8 cellular contexts compared by ENCODE assay signal in genomic region chr3:105369501-105370371, GRCh38. TPM values are rescaled to one million over a fixed set of nuclear protein-coding genes. Genes with fewer than 3 reads are reported as not detected.
A peak's percentile ranks its signal among the peaks of the same experiment; 100 is the strongest.
DNase-seq lines count a peak whose midpoint lies in the region; ATAC-seq, FAIRE-seq and TF ChIP-seq lines count a peak whose summit lies in the region.

No MANE protein-coding gene starts in this region.

- H3K4me2 ChIP-seq in OCI-LY3 (ENCODE audit: low read length): peak overlapping the region; percentile 95

- H3K36me3 Mint-ChIP-seq in activated T-helper 17 cell treated with anti-CD3 and anti-CD28 coated beads, Interleukin-2, amount 50 U/mL, for 72 hours (ENCODE audit: low read depth): peaks cover 21% of the 10 kb centered on the region
- H3K36me3 Mint-ChIP-seq in nephron (ENCODE audit: low read depth): no peaks in the 10 kb centered on the region

- intact Hi-C loops in upper lobe of right lung (cut with DNase I): no loop called here

- H3K27ac Mint-ChIP-seq in activated T-helper 17 cell treated with anti-CD3 and anti-CD28 coated beads, Interleukin-2, amount 50 U/mL, for 72 hours: peak overlapping the region; percentile 100
- peak overlapping the region; percentile 89 to 94 (median 91) for H3K27ac Mint-ChIP-seq in nephron

- no peak overlapping the region for H2AFZ ChIP-seq in OCI-LY3 (ENCODE audit: low read depth, low read length)

- FAIRE-seq in HTR-8/SVneo (lab: Jason Lieb, UNC): no peak

- H3K27me3 ChIP-seq in OCI-LY3 (ENCODE audit: low read depth, low read length) (no peaks in the 10 kb centered on the region), upper lobe of right lung (no peaks in the 10 kb centered on the region)

- peak; percentile 40 for DNase-seq in D341Med (ENCODE audit: low spot score)
- DNase-seq in HTR-8/SVneo (ENCODE audit: insufficient read length, low spot score): peak; percentile 26
- DNase-seq in foreskin fibroblast: peak; percentile 62 to 88
- DNase-seq in upper lobe of right lung: peak; percentile 87

- ATAC-seq in GM21367 (IDR thresholded peaks at IDR 0.05; ENCODE audit: unreplicated experiment) (peak; percentile 14), upper lobe of right lung (peak; percentile 4)
- no peak for ATAC-seq in activated T-helper 17 cell treated with anti-CD3 and anti-CD28 coated beads, Interleukin-2, amount 50 U/mL, for 72 hours (replicated peaks)

- peaks cover 24% of the 10 kb centered on the region for H3K4me1 Mint-ChIP-seq in activated T-helper 17 cell treated with anti-CD3 and anti-CD28 coated beads, Interleukin-2, amount 50 U/mL, for 72 hours
- H3K4me1 Mint-ChIP-seq in nephron: peaks cover 31% of the 10 kb centered on the region

- H3K9ac ChIP-seq in OCI-LY3 (ENCODE audit: low read length): peak overlapping the region; percentile 96

- peaks cover 10% of the 10 kb centered on the region for H3K27me3 Mint-ChIP-seq in activated T-helper 17 cell treated with anti-CD3 and anti-CD28 coated beads, Interleukin-2, amount 50 U/mL, for 72 hours
- H3K27me3 Mint-ChIP-seq in nephron (ENCODE audit: low read depth): peaks cover 7% of the 10 kb centered on the region

- H4K20me1 ChIP-seq in OCI-LY3 (ENCODE audit: insufficient read depth, low read length): peaks cover 28% of the 10 kb centered on the region

- H3K27ac ChIP-seq in OCI-LY3 (ENCODE audit: low read length) (peak overlapping the region; percentile 89), upper lobe of right lung (peak overlapping the region; percentile 84)

- TF ChIP-seq CTCF in OCI-LY3 (IDR thresholded peaks at IDR 0.05; ENCODE audit: low read depth, low read length): peak; percentile 87
- TF ChIP-seq CTCF in foreskin fibroblast (IDR thresholded peaks at IDR 0.05; ENCODE audit: low read depth, low read length): peak; percentile 56
- peak; percentile 63 to 78 (median 71) for TF ChIP-seq CTCF in nephron (IDR thresholded peaks at IDR 0.05; ENCODE audit: unreplicated experiment in 3 of 3)
- TF ChIP-seq CTCF in upper lobe of right lung (IDR thresholded peaks at IDR 0.05): peak; percentile 61

- H3K4me1 ChIP-seq in OCI-LY3 (ENCODE audit: low read length) (peaks cover 34% of the 10 kb centered on the region), upper lobe of right lung (peaks cover 8% of the 10 kb centered on the region)

- no peaks in the 10 kb centered on the region for H3K9me3 Mint-ChIP-seq in activated T-helper 17 cell treated with anti-CD3 and anti-CD28 coated beads, Interleukin-2, amount 50 U/mL, for 72 hours
- no peaks in the 10 kb centered on the region for H3K9me3 Mint-ChIP-seq in nephron

- H3K4me3 Mint-ChIP-seq in activated T-helper 17 cell treated with anti-CD3 and anti-CD28 coated beads, Interleukin-2, amount 50 U/mL, for 72 hours: peak overlapping the region; percentile 95
- H3K4me3 Mint-ChIP-seq in nephron: peak overlapping the region; percentile 93 to 96 (median 93)

- H3K9me3 ChIP-seq in OCI-LY3 (ENCODE audit: insufficient read depth, low read length): no peaks in the 10 kb centered on the region
- no peaks in the 10 kb centered on the region for H3K9me3 ChIP-seq in upper lobe of right lung

- H3K36me3 ChIP-seq in OCI-LY3 (replicated peaks; ENCODE audit: low read depth, low read length): peaks cover 10% of the 10 kb centered on the region
- no peaks in the 10 kb centered on the region for H3K36me3 ChIP-seq in upper lobe of right lung

- H3K4me3 ChIP-seq in OCI-LY3 (ENCODE audit: low read length) (peak overlapping the region; percentile 92), foreskin fibroblast (ENCODE audit: low read depth in 1 of 2, low read length in 2 of 2) (peak overlapping the region; percentile 77 to 79), upper lobe of right lung (peak overlapping the region; percentile 59)

- peaks cover 82% of the 10 kb centered on the region for H3K79me2 ChIP-seq in OCI-LY3 (ENCODE audit: low read length)

RNA-seq across cellular contexts. Expression of gene ALCAM, which starts 3.0 kb away (rescaled TPM):
- total RNA-seq in activated T-helper 17 cell treated with anti-CD3 and anti-CD28 coated beads, Interleukin-2, amount 50 U/mL, for 72 hours: 10 to 100 TPM in 1 of 2 donors, 1 to 10 TPM in 1; 8.2 to 11.9 TPM
- 202 TPM for total RNA-seq in upper lobe of right lung

Comparison
In these comparisons a context has a peak if more than half of its experiments do, and no peak if none do; other contexts are left out.
1. DNase-seq: peak in every context shown above with its lines; median percentile 87 in upper lobe of right lung; 75 in foreskin fibroblast; 40 in D341Med; 26 in HTR-8/SVneo.
2. RNA of gene ALCAM, which starts 3.0 kb away (total RNA-seq): 202 TPM in upper lobe of right lung (single experiment); 8.2 to 11.9 TPM in activated T-helper 17 cell treated with anti-CD3 and anti-CD28 coated beads, Interleukin-2, amount 50 U/mL, for 72 hours; every median in the first group is over 10 times any median in the second.
3. Peak in every context shown above with its lines, with median percentiles within 50 percentile points of each other: H3K4me3 ChIP-seq and CTCF ChIP-seq.